ENCODE assay signal across 1 cellular context in the genomic region with DNA sequence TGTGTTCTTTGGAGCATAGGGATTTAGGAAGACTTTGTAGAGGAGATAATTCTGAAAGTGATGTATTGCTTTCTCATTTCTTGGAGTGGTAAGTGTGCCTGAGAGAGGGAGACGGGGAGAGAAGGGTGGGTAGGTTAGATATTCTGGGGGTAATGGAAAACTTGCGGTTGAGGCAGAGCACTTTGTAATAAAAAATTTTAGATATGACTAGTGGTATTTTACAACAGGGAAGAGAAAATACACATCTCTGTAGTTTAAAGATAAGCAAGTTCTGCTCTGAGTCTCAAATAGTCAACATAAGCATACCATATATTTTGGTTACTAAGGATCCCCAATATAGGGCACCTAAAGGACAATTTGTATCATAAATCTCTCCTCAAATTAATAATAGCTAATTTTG.
TF ChIP-seq lines count a peak whose summit lies in the region.

No MANE protein-coding gene starts in this region.

TF ChIP-seq in K562, 482 proteins besides CTCF, POLR2A, EP300 and RAD21 (continued from another document):
- TF ChIP-seq, protein P1, sequence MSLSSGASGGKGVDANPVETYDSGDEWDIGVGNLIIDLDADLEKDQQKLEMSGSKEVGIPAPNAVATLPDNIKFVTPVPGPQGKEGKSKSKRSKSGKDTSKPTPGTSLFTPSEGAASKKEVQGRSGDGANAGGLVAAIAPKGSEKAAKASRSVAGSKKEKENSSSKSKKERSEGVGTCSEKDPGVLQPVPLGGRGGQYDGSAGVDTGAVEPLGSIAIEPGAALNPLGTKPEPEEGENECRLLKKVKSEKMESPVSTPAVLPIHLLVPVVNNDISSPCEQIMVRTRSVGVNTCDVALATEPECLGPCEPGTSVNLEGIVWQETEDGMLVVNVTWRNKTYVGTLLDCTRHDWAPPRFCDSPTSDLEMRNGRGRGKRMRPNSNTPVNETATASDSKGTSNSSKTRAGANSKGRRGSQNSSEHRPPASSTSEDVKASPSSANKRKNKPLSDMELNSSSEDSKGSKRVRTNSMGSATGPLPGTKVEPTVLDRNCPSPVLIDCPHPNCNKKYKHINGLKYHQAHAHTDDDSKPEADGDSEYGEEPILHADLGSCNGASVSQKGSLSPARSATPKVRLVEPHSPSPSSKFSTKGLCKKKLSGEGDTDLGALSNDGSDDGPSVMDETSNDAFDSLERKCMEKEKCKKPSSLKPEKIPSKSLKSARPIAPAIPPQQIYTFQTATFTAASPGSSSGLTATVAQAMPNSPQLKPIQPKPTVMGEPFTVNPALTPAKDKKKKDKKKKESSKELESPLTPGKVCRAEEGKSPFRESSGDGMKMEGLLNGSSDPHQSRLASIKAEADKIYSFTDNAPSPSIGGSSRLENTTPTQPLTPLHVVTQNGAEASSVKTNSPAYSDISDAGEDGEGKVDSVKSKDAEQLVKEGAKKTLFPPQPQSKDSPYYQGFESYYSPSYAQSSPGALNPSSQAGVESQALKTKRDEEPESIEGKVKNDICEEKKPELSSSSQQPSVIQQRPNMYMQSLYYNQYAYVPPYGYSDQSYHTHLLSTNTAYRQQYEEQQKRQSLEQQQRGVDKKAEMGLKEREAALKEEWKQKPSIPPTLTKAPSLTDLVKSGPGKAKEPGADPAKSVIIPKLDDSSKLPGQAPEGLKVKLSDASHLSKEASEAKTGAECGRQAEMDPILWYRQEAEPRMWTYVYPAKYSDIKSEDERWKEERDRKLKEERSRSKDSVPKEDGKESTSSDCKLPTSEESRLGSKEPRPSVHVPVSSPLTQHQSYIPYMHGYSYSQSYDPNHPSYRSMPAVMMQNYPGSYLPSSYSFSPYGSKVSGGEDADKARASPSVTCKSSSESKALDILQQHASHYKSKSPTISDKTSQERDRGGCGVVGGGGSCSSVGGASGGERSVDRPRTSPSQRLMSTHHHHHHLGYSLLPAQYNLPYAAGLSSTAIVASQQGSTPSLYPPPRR (CRISPR knock-in tag; IDR thresholded peaks at IDR 0.05; ENCODE audit: borderline replicate concordance), result no peak
- TF ChIP-seq CXXC5 (CRISPR knock-in tag; IDR thresholded peaks at IDR 0.05) (no peak), ZSCAN29 (IDR thresholded peaks at IDR 0.05) (no peak), CBFA2T3 (IDR thresholded peaks at IDR 0.05) (peak; percentile 25; the same call in 1 of the 2 replicates), PCBP1 (IDR thresholded peaks at IDR 0.05; ENCODE audit: low read depth, low read length, poor library complexity, severe bottlenecking) (no peak), ZNF311 (CRISPR knock-in tag; IDR thresholded peaks at IDR 0.05) (no peak), MBD1 (CRISPR knock-in tag; IDR thresholded peaks at IDR 0.05) (no peak), ARID1B (IDR thresholded peaks at IDR 0.05) (peak; percentile 54), TCF3 (CRISPR knock-in tag; IDR thresholded peaks at IDR 0.05) (peak; percentile 75), SNRNP70 (optimal IDR thresholded peaks at IDR 0.05; ENCODE audit: low read depth, low read length) (no peak), HDAC3 (IDR thresholded peaks at IDR 0.05; ENCODE audit: borderline replicate concordance, partially characterized antibody) (no peak), ZBTB7A (IDR thresholded peaks at IDR 0.05; ENCODE audit: borderline replicate concordance, control insufficient read depth, low read depth, low read length) (no peak), CHD4 (IDR thresholded peaks at IDR 0.05; ENCODE audit: insufficient read depth, insufficient replicate concordance, low read depth, low read length, poor library complexity, severe bottlenecking) (no peak), TEAD4 (IDR thresholded peaks at IDR 0.05; ENCODE audit: low read length) (peak; percentile 56; the same call in 1 of the 2 replicates), TEAD4 (CRISPR knock-in tag; IDR thresholded peaks at IDR 0.05; ENCODE audit: borderline replicate concordance) (no peak), ZNF41 (CRISPR knock-in tag; conservative IDR thresholded peaks at IDR 0.05) (no peak), GTF2F1 (IDR thresholded peaks at IDR 0.05; ENCODE audit: low read depth, low read length) (no peak), ZBTB8A (IDR thresholded peaks at IDR 0.05; ENCODE audit: partially characterized antibody) (no peak)
- TF ChIP-seq, protein P2, sequence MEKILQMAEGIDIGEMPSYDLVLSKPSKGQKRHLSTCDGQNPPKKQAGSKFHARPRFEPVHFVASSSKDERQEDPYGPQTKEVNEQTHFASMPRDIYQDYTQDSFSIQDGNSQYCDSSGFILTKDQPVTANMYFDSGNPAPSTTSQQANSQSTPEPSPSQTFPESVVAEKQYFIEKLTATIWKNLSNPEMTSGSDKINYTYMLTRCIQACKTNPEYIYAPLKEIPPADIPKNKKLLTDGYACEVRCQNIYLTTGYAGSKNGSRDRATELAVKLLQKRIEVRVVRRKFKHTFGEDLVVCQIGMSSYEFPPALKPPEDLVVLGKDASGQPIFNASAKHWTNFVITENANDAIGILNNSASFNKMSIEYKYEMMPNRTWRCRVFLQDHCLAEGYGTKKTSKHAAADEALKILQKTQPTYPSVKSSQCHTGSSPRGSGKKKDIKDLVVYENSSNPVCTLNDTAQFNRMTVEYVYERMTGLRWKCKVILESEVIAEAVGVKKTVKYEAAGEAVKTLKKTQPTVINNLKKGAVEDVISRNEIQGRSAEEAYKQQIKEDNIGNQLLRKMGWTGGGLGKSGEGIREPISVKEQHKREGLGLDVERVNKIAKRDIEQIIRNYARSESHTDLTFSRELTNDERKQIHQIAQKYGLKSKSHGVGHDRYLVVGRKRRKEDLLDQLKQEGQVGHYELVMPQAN (IDR thresholded peaks at IDR 0.05; ENCODE audit: borderline replicate concordance), result peak; percentile 17; the same call in 1 of the 2 replicates
